Comparison of ENCODE assay signal across 8 cellular contexts in the genomic region with DNA sequence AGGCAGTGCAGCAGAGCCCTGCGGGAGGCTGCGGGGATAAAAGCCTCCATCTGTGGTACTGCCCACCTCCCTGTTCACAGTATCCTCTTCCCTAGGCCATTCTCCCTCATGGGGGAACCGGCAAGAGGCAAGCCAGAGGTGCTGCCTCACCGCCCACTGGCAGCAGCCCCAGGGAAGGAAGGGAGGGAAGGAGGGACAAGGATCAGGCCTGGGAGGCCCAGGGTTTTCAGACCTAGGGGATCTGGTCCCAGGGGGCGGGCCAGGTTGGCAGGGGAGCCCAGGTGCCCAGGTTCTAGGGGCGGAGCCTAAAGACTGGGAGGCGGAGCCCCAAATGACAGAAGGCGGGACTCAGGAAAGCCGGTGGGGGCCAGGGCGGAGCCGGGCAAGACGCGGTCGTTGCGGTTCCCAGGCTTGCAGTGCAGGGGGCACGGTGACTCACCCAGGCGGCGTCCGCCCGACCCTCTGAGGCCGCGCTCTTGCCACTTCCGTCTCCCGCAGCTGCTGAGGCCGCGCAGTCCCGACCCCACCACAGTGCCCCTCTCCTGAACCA. TPM values are rescaled to one million over a fixed set of nuclear protein-coding genes. Genes with fewer than 3 reads are reported as not detected.
A peak's percentile ranks its signal among the peaks of the same experiment; 100 is the strongest.
DNase-seq lines count a peak whose midpoint lies in the region; ATAC-seq and TF ChIP-seq lines count a peak whose summit lies in the region.

No MANE protein-coding gene starts in this region.

- TF ChIP-seq CTCF in RWPE2 (IDR thresholded peaks at IDR 0.05; ENCODE audit: poor library complexity, severe bottlenecking), result no peak
- TF ChIP-seq CTCF in fibroblast of villous mesenchyme (IDR thresholded peaks at IDR 0.05; ENCODE audit: insufficient read depth, low read depth, low read length), result no peak

- peak overlapping the region; percentile 59 for H3K4me3 ChIP-seq in RWPE2 (ENCODE audit: severe bottlenecking)
- H3K4me3 ChIP-seq in fibroblast of villous mesenchyme (ENCODE audit: low read depth, low read length), result peak overlapping the region; percentile 72
- H3K4me3 ChIP-seq in skeletal muscle tissue (ENCODE audit: low read length in 3 of 3), result peak overlapping the region; percentile 86 to 92 (median 89)

- no peak for ATAC-seq in RWPE2 (ENCODE audit: low read depth)
- no peak for ATAC-seq in HG03460 (IDR thresholded peaks at IDR 0.05; ENCODE audit: unreplicated experiment)

- peak; percentile 61 for DNase-seq in DMS79 (lab: John Stamatoyannopoulos, UW)
- DNase-seq in DMS79 treated with DMSO at 0.1 percent for 48 hours (lab: John Stamatoyannopoulos, UW), result no peak
- no peak for DNase-seq in RWPE2 (ENCODE audit: low spot score)
- no peak for DNase-seq in fibroblast of villous mesenchyme (ENCODE audit: low read depth)
- DNase-seq in NCI-H446 (lab: John Stamatoyannopoulos, UW), result no peak
- DNase-seq in Ammon's horn (ENCODE audit: low spot score), result no peak

- H3K27me3 ChIP-seq in RWPE2 (ENCODE audit: insufficient read depth, poor library complexity, severe bottlenecking) (no peaks in the 10 kb centered on the region), skeletal muscle tissue (ENCODE audit: control insufficient read depth in 3 of 3, insufficient read depth in 3 of 3, low read length in 3 of 3) (no peaks in the 10 kb centered on the region)

- peaks cover 6% of the 10 kb centered on the region for H3K36me3 ChIP-seq in RWPE2 (ENCODE audit: low read depth)
- H3K36me3 ChIP-seq in skeletal muscle tissue (ENCODE audit: control insufficient read depth in 3 of 3, insufficient read depth in 3 of 3, low read length in 3 of 3), result peaks cover 4 to 5% (median 4%) of the 10 kb centered on the region in 3 donors

- peak overlapping the region; percentile 87 for H3K27ac ChIP-seq in RWPE2 (ENCODE audit: poor library complexity, severe bottlenecking)
- H3K27ac ChIP-seq in skeletal muscle tissue (ENCODE audit: low read depth, low read length), result peak overlapping the region; percentile 96

- H3K9me3 ChIP-seq in RWPE2 (ENCODE audit: severe bottlenecking) (no peaks in the 10 kb centered on the region), skeletal muscle tissue (ENCODE audit: control insufficient read depth in 3 of 3, low read length in 3 of 3) (no peaks in the 10 kb centered on the region)

- H3K4me1 ChIP-seq in RWPE2 (ENCODE audit: insufficient read depth, poor library complexity, severe bottlenecking) (peaks cover 7% of the 10 kb centered on the region), skeletal muscle tissue (ENCODE audit: control insufficient read depth in 3 of 3, insufficient read depth in 3 of 3, low read length in 3 of 3) (peaks cover 22 to 38% (median 37%) of the 10 kb centered on the region in 3 donors)

- H3K9ac ChIP-seq in skeletal muscle tissue (ENCODE audit: low read depth in 1 of 3, low read length in 3 of 3), result peak overlapping the region; percentile 86 to 93 (median 90)

RNA-seq across cellular contexts. Expression of a gene that starts 3.0 kb away (rescaled TPM):
- 39.6 and 44.9 TPM in 2 replicates for total RNA-seq in fibroblast of villous mesenchyme
- 23.0 TPM for total RNA-seq in skeletal muscle tissue

RNA-seq across cellular contexts. Expression of a gene that starts 29.2 kb away (rescaled TPM):
- total RNA-seq in fibroblast of villous mesenchyme (under 0.01 TPM in 1 of 2 replicates, not detected in the other), skeletal muscle tissue (under 0.01 TPM)
